8 cellular contexts compared by ENCODE assay signal in genomic region chr22:46336119-46337078, GRCh38. TPM values are rescaled to one million over a fixed set of nuclear protein-coding genes. Genes with fewer than 3 reads are reported as not detected.
DNase-seq lines count a peak whose midpoint lies in the region; ATAC-seq and TF ChIP-seq lines count a peak whose summit lies in the region.

No MANE protein-coding gene starts in this region.

- peak; percentile 13 for ATAC-seq in GM21619 (IDR thresholded peaks at IDR 0.05; ENCODE audit: unreplicated experiment)

- TF ChIP-seq POLR2A in uterus (IDR thresholded peaks at IDR 0.05), result no peak

- H3K27ac ChIP-seq in SK-N-MC (no peak overlapping the region), muscle layer of duodenum (ENCODE audit: low read length) (no peak overlapping the region), uterus (peak overlapping the region; percentile 87 to 91)

- H3K4me1 ChIP-seq in endocrine pancreas (ENCODE audit: control insufficient read depth, insufficient read depth, low read length) (no peaks in the 10 kb centered on the region), muscle layer of duodenum (ENCODE audit: control insufficient read depth in 1 of 2, insufficient read depth in 2 of 2, low read length in 2 of 2) (peaks cover 9 to 14% of the 10 kb centered on the region in 2 donors), uterus (peaks cover 0 to 8% of the 10 kb centered on the region in 2 donors)

- H3K27me3 ChIP-seq in endocrine pancreas (ENCODE audit: control insufficient read depth, insufficient read depth, low read length) (no peaks in the 10 kb centered on the region), muscle layer of duodenum (ENCODE audit: low read depth, low read length) (no peaks in the 10 kb centered on the region), uterus (no peaks in the 10 kb centered on the region)

- no peak for TF ChIP-seq CTCF in uterus (IDR thresholded peaks at IDR 0.05)

- DNase-seq in AG20443 (ENCODE audit: low spot score) (peak; percentile 49), SK-N-MC (ENCODE audit: low read depth, low spot score) (no peak), uterus (no peak), NCI-H510A (lab: John Stamatoyannopoulos, UW) (no peak)
- DNase-seq in stimulated activated naive CD4-positive, alpha-beta T cell treated with Interleukin-2 at 50 U/mL for 16 hours (lab: John Stamatoyannopoulos, UW), result no peak

- H3K4me3 ChIP-seq in SK-N-MC, result peak overlapping the region; percentile 97
- peak overlapping the region; percentile 72 for H3K4me3 ChIP-seq in endocrine pancreas (ENCODE audit: control insufficient read depth, insufficient read depth, low read length)
- H3K4me3 ChIP-seq in muscle layer of duodenum (ENCODE audit: low read depth in 1 of 2, low read length in 2 of 2), result peak overlapping the region; percentile 70 to 97
- peak overlapping the region; percentile 88 for H3K4me3 ChIP-seq in uterus

- H3K36me3 ChIP-seq in SK-N-MC (ENCODE audit: insufficient read depth, low read length), result peaks cover 32% of the 10 kb centered on the region
- peaks cover 8% of the 10 kb centered on the region for H3K36me3 ChIP-seq in endocrine pancreas (ENCODE audit: control insufficient read depth, insufficient read depth, low read length)
- peaks cover 26 to 34% of the 10 kb centered on the region in 2 donors for H3K36me3 ChIP-seq in muscle layer of duodenum (ENCODE audit: control insufficient read depth in 1 of 2, insufficient read depth in 2 of 2, low read length in 2 of 2)
- no peaks in the 10 kb centered on the region for H3K36me3 ChIP-seq in uterus

- H3K9me3 ChIP-seq in SK-N-MC (ENCODE audit: low read depth, low read length), result no peaks in the 10 kb centered on the region
- no peaks in the 10 kb centered on the region for H3K9me3 ChIP-seq in endocrine pancreas (ENCODE audit: control insufficient read depth, low read length)
- no peaks in the 10 kb centered on the region for H3K9me3 ChIP-seq in muscle layer of duodenum (ENCODE audit: control insufficient read depth in 1 of 2, low read length in 2 of 2)
- H3K9me3 ChIP-seq in uterus, result no peaks in the 10 kb centered on the region

- intact Hi-C loops in uterus (cut with DNase I; ENCODE audit: low total_unique reads), result no loop called here

- H3K9ac ChIP-seq in SK-N-MC (ENCODE audit: insufficient read length) (peak overlapping the region; percentile 96), endocrine pancreas (ENCODE audit: control insufficient read depth, insufficient read depth, low read length) (peak overlapping the region; percentile 8)

RNA-seq across cellular contexts. Expression of gene TRMU, which starts 0.9 kb away (rescaled TPM):
- 10 to 100 TPM; 14.1 to 52.5 (median 31.2) TPM for total RNA-seq in uterus

RNA-seq across cellular contexts. Expression of gene GTSE1, which starts 39.7 kb away (rescaled TPM):
- 1 to 10 TPM in 1 of 4 donors, under 1 TPM in 1, not detected in 2; 0.21 to 6.9 TPM for total RNA-seq in uterus

Comparison
In these comparisons a context has a peak if more than half of its experiments do, and no peak if none do; other contexts are left out.
1. H3K27ac ChIP-seq: peak in uterus (2 of 2); none in SK-N-MC (single experiment) and muscle layer of duodenum (single experiment).
2. Peak in every context shown above with its lines, with median percentiles within 50 percentile points of each other: H3K4me3 ChIP-seq.